Comparison of ENCODE assay signal across 10 cellular contexts in genomic region chr1:6419397-6419802, GRCh38. TPM values are rescaled to one million over a fixed set of nuclear protein-coding genes. Genes with fewer than 3 reads are reported as not detected.
A peak's percentile ranks its signal among the peaks of the same experiment; 100 is the strongest.
DNase-seq lines count a peak whose midpoint lies in the region; ATAC-seq, FAIRE-seq and TF ChIP-seq lines count a peak whose summit lies in the region.
"Had no signal": no experiment of that assay in that cellular context is flagged by ENCODE, and none has a peak within 500 bp of the region (broad histone marks: within the 10 kb centered on the region; RNA-seq: fewer than 3 reads in every experiment).

No MANE protein-coding gene starts in this region.

- no peaks in the 10 kb centered on the region for H3K36me3 ChIP-seq in CD8-positive, alpha-beta T cell (ENCODE audit: insufficient read depth, low read length)
- no peaks in the 10 kb centered on the region for H3K36me3 ChIP-seq in HEK293 (ENCODE audit: control insufficient read depth in 2 of 2, insufficient read depth in 1 of 2, low read length in 2 of 2)
- H3K36me3 ChIP-seq in endothelial cell of umbilical vein (ENCODE audit: control insufficient read depth in 2 of 2, extremely low read depth in 1 of 2, insufficient read depth in 2 of 2, low read length in 2 of 2) = no peaks in the 10 kb centered on the region
- H3K36me3 ChIP-seq in neuronal stem cell (replicated peaks in 1 of 2; ENCODE audit: control insufficient read depth in 2 of 2, insufficient read depth in 2 of 2, low read length in 2 of 2) = no peaks in the 10 kb centered on the region
- H3K36me3 ChIP-seq: SJSA1 had no signal

- H3K23ac ChIP-seq in neuronal stem cell (ENCODE audit: low read depth, low read length, poor library complexity) = peak overlapping the region; percentile 70

- H2BK12ac ChIP-seq in neuronal stem cell (ENCODE audit: low read length) = no peak overlapping the region

- H3K4me3 ChIP-seq in CD8-positive, alpha-beta T cell (ENCODE audit: low read depth, low read length) = no peak overlapping the region
- peak overlapping the region; percentile 38 for H3K4me3 ChIP-seq in HEK293 (ENCODE audit: low read depth, low read length)
- peak overlapping the region in 2 of 3 experiments; percentile 24 to 34 for H3K4me3 ChIP-seq in endothelial cell of umbilical vein (replicated peaks in 1 of 3; ENCODE audit: insufficient read depth in 1 of 3, low read depth in 1 of 3, low read length in 3 of 3)
- H3K4me3 ChIP-seq in neuronal stem cell (ENCODE audit: low read length in 2 of 2) = peak overlapping the region in 1 of 2 donors; percentile 69
- H3K4me3 ChIP-seq: SJSA1 had no signal

- dilution Hi-C loops in endothelial cell of umbilical vein (cut with MboI; ENCODE audit: extremely low pct_ligation_motif_present, low sequenced_read_pairs) = no loop called here

- H3K4me2 ChIP-seq in endothelial cell of umbilical vein (ENCODE audit: insufficient read depth, low read length) (peak overlapping the region; percentile 9), neuronal stem cell (ENCODE audit: insufficient read depth, low read length, poor library complexity, severe bottlenecking) (peak overlapping the region; percentile 82)
- H3K4me2 ChIP-seq: KMS-11 had no signal

- no peak overlapping the region for H4K8ac ChIP-seq in neuronal stem cell (ENCODE audit: low read depth, low read length)

- peak overlapping the region; percentile 78 for H2BK120ac ChIP-seq in neuronal stem cell (ENCODE audit: low read depth, low read length)

- H3K14ac ChIP-seq in neuronal stem cell (ENCODE audit: low read length) = no peak overlapping the region

- H3K27me3 ChIP-seq in CD8-positive, alpha-beta T cell (ENCODE audit: insufficient read depth, low read length) = peaks cover 78% of the 10 kb centered on the region
- H3K27me3 ChIP-seq in endothelial cell of umbilical vein (ENCODE audit: control insufficient read depth in 2 of 2, insufficient read depth in 2 of 2, low read length in 2 of 2) (peaks cover 4 to 8% of the 10 kb centered on the region in 2 experiments), neuronal stem cell (ENCODE audit: control insufficient read depth in 3 of 3, insufficient read depth in 3 of 3, low read depth in 1 of 3, low read length in 3 of 3) (peaks cover 41 to 92% (median 89%) of the 10 kb centered on the region in 3 experiments)
- H3K27me3 ChIP-seq in CD4-positive, alpha-beta T cell (ENCODE audit: control insufficient read depth, insufficient read depth, low read length) = peaks cover 94% of the 10 kb centered on the region

- peak overlapping the region; percentile 73 for H2BK15ac ChIP-seq in neuronal stem cell (ENCODE audit: low read length)

- no TSS peak for BruUV-seq in endothelial cell of umbilical vein (replicated peaks; lab: Mats Ljungman, UMichigan)

- H3K9me1 ChIP-seq in endothelial cell of umbilical vein (replicated peaks; ENCODE audit: control insufficient read depth, extremely low read depth, insufficient read depth, low read length) = no peaks in the 10 kb centered on the region

- H3K9me3 ChIP-seq in CD8-positive, alpha-beta T cell (ENCODE audit: low read length) = no peaks in the 10 kb centered on the region
- H3K9me3 ChIP-seq in HEK293 (ENCODE audit: control insufficient read depth, insufficient read depth, low read depth, low read length) (no peaks in the 10 kb centered on the region), endothelial cell of umbilical vein (replicated peaks; ENCODE audit: control insufficient read depth, insufficient read depth, low read length) (no peaks in the 10 kb centered on the region), neuronal stem cell (replicated peaks in 1 of 2; ENCODE audit: control insufficient read depth in 2 of 2, insufficient read depth in 1 of 2, low read depth in 1 of 2, low read length in 2 of 2) (peaks cover 0 to 2% of the 10 kb centered on the region in 2 donors)
- no peaks in the 10 kb centered on the region for H3K9me3 ChIP-seq in CD4-positive, alpha-beta T cell (ENCODE audit: control insufficient read depth, low read length)
- H3K9me3 ChIP-seq: SJSA1 had no signal

- H3K4me3 Mint-ChIP-seq in CD8-positive, alpha-beta T cell = peak overlapping the region; percentile 56
- H3K4me3 Mint-ChIP-seq in CD4-positive, alpha-beta T cell = no peak overlapping the region

- H3K36me3 Mint-ChIP-seq in CD8-positive, alpha-beta T cell = no peaks in the 10 kb centered on the region
- no peaks in the 10 kb centered on the region for H3K36me3 Mint-ChIP-seq in CD4-positive, alpha-beta T cell (ENCODE audit: low read depth)

- no peaks in the 10 kb centered on the region for H4K20me1 ChIP-seq in endothelial cell of umbilical vein (replicated peaks; ENCODE audit: control insufficient read depth, extremely low read depth, insufficient read depth, low read length)

- H2AK5ac ChIP-seq in neuronal stem cell (ENCODE audit: low read depth, low read length) = no peak overlapping the region

- FAIRE-seq in endothelial cell of umbilical vein (lab: Jason Lieb, UNC) (no peak), frontal cortex (lab: Jason Lieb, UNC) (no peak)

- peaks cover 65% of the 10 kb centered on the region for H3K27me3 Mint-ChIP-seq in CD8-positive, alpha-beta T cell (ENCODE audit: low read depth)
- peaks cover 74% of the 10 kb centered on the region for H3K27me3 Mint-ChIP-seq in CD4-positive, alpha-beta T cell

- H3K4me1 Mint-ChIP-seq in CD8-positive, alpha-beta T cell (ENCODE audit: low read depth) = peaks cover 12% of the 10 kb centered on the region
- H3K4me1 Mint-ChIP-seq in CD4-positive, alpha-beta T cell (ENCODE audit: low read depth) = peaks cover 15% of the 10 kb centered on the region

- H3K27ac ChIP-seq in CD8-positive, alpha-beta T cell (ENCODE audit: low read depth, low read length) = no peak overlapping the region
- H3K27ac ChIP-seq in HEK293 (ENCODE audit: extremely low read depth, low read depth, low read length) = no peak overlapping the region
- H3K27ac ChIP-seq in endothelial cell of umbilical vein (ENCODE audit: insufficient read depth, low read depth, low read length) = no peak overlapping the region
- no peak overlapping the region for H3K27ac ChIP-seq in neuronal stem cell (replicated peaks; ENCODE audit: low read length)
- no peak overlapping the region for H3K27ac ChIP-seq in CD4-positive, alpha-beta T cell (ENCODE audit: low read depth, low read length)
- H3K27ac ChIP-seq: KMS-11, SJSA1 had no signal

- ATAC-seq in CD8-positive, alpha-beta T cell = no peak
- no peak for ATAC-seq in CD4-positive, alpha-beta T cell (ENCODE audit: poor library complexity)

- no peak for DNase-seq in CD8-positive, alpha-beta T cell
- DNase-seq in endothelial cell of umbilical vein (ENCODE audit: low read depth, low spot score) = no peak
- no peak for DNase-seq in neuronal stem cell (ENCODE audit: low spot score)
- DNase-seq in frontal cortex (ENCODE audit: low spot score in 2 of 2) = no peak
- DNase-seq in CD4-positive, alpha-beta T cell = no peak
- no peak for DNase-seq in activated CD4-positive, CD25-positive, alpha-beta regulatory T cell (lab: John Stamatoyannopoulos, UW)
- no peak for DNase-seq in kidney tubule cell (ENCODE audit: low spot score)

- POLR2A ChIA-PET in CD8-positive, alpha-beta T cell (lab: Charles Lee) = interaction anchor here (0.7 to 1.8 kb wide), 2 partner anchors 25 to 34 kb away, joined by 3 to 4 read pairs; no protein-coding TSS in a partner anchor
- POLR2A ChIA-PET in HEK293 (lab: Yijun Ruan, JAX) (interaction anchor here (0.6 to 2.0 kb wide), 2 partner anchors 31 to 86 kb away, joined by 3 to 4 read pairs; no protein-coding TSS in a partner anchor), endothelial cell of umbilical vein (lab: Charles Lee) (no interaction called here)
- POLR2A ChIA-PET in CD4-positive, alpha-beta T cell (lab: Charles Lee) = interaction anchor here (1.4 to 1.7 kb wide), 2 partner anchors 20 to 41 kb away, joined by 3 to 5 read pairs; no protein-coding TSS in a partner anchor

- no peak for TF ChIP-seq CTCF in CD8-positive, alpha-beta T cell (IDR thresholded peaks at IDR 0.05)
- TF ChIP-seq CTCF in HEK293 (tag by site-specific recombination; IDR thresholded peaks at IDR 0.05) (no peak), endothelial cell of umbilical vein (IDR thresholded peaks at IDR 0.05; ENCODE audit: extremely low read depth in 1 of 2, insufficient read depth in 1 of 2, low read depth in 1 of 2, low read length in 2 of 2) (no peak)
- no peak for TF ChIP-seq CTCF in CD4-positive, alpha-beta T cell (IDR thresholded peaks at IDR 0.05)

- intact Hi-C loops in CD8-positive, alpha-beta T cell (cut with DNase I, micrococcal nuclease) = no loop called here
- intact Hi-C loops in endothelial cell of umbilical vein (cut with micrococcal nuclease) = no loop called here
- intact Hi-C loops in CD4-positive, alpha-beta T cell (cut with DNase I, micrococcal nuclease) = no loop called here

- H3K4me1 ChIP-seq in CD8-positive, alpha-beta T cell (ENCODE audit: insufficient read depth, low read length) = peaks cover 39% of the 10 kb centered on the region
- H3K4me1 ChIP-seq in HEK293 (ENCODE audit: control insufficient read depth, insufficient read depth, low read length) (no peaks in the 10 kb centered on the region; the same call in 1 of the 2 replicates), endothelial cell of umbilical vein (ENCODE audit: control insufficient read depth, extremely low read depth, insufficient read depth, low read length) (peaks cover 38% of the 10 kb centered on the region), neuronal stem cell (ENCODE audit: control insufficient read depth in 2 of 2, insufficient read depth in 1 of 2, low read depth in 1 of 2, low read length in 2 of 2) (peaks cover 4 to 10% of the 10 kb centered on the region in 2 donors)

- H3K79me1 ChIP-seq in neuronal stem cell (ENCODE audit: low read depth, low read length) = peaks cover 2% of the 10 kb centered on the region

- no peak overlapping the region for H3K27ac Mint-ChIP-seq in CD8-positive, alpha-beta T cell
- no peak overlapping the region for H3K27ac Mint-ChIP-seq in CD4-positive, alpha-beta T cell

- CTCF ChIA-PET in CD8-positive, alpha-beta T cell (lab: Charles Lee) = interaction anchor here (0.8 to 5.2 kb wide), 3 partner anchors 14 to 71 kb away, joined by 3 to 45 read pairs (median 4); no protein-coding TSS in a partner anchor
- CTCF ChIA-PET in HEK293 (lab: Yijun Ruan, JAX) (interaction anchor here (0.8 to 6.5 kb wide), 5 partner anchors 9 to 227 kb away, joined by 3 to 117 read pairs (median 4); no protein-coding TSS in a partner anchor), endothelial cell of umbilical vein (lab: Charles Lee) (interaction anchor here (0.9 to 11.1 kb wide), 8 partner anchors 10 to 62 kb away, joined by 3 to 202 read pairs (median 4); no protein-coding TSS in a partner anchor)
- CTCF ChIA-PET in CD4-positive, alpha-beta T cell (lab: Charles Lee) = interaction anchor here (7.1 kb wide), 1 partner anchor 20 kb away, joined by 77 read pairs; no protein-coding TSS in a partner anchor

- no peaks in the 10 kb centered on the region for H3K9me3 Mint-ChIP-seq in CD8-positive, alpha-beta T cell
- H3K9me3 Mint-ChIP-seq in CD4-positive, alpha-beta T cell = no peaks in the 10 kb centered on the region

- H3K9ac ChIP-seq in endothelial cell of umbilical vein (replicated peaks; ENCODE audit: extremely low read depth, insufficient read depth, low read length) = no peak overlapping the region
- no peak overlapping the region for H3K9ac ChIP-seq in neuronal stem cell (ENCODE audit: low read depth, low read length, poor library complexity)
- H3K9ac ChIP-seq: KMS-11 had no signal

- H3K18ac ChIP-seq in neuronal stem cell (ENCODE audit: low read length) = peak overlapping the region; percentile 91

- no peaks in the 10 kb centered on the region for H3K79me2 ChIP-seq in endothelial cell of umbilical vein (ENCODE audit: control insufficient read depth, insufficient read depth, low read length)

- H2AFZ ChIP-seq in endothelial cell of umbilical vein (ENCODE audit: low read depth, low read length) (peak overlapping the region; percentile 30), neuronal stem cell (ENCODE audit: low read length) (peak overlapping the region; percentile 73)

- WGBS in neuronal stem cell (ENCODE audit: extremely low coverage in 2 of 2, insufficient read length in 2 of 2, insufficient replicate concordance in 1 of 2), 2 donors = no CpG with 5 or more reads among the region's 48 CpGs

- no peak overlapping the region for H2BK5ac ChIP-seq in neuronal stem cell (ENCODE audit: low read length)

- no peak overlapping the region for H4K91ac ChIP-seq in neuronal stem cell (ENCODE audit: low read depth, low read length, poor library complexity)

- TF ChIP-seq POLR2A in endothelial cell of umbilical vein (IDR thresholded peaks at IDR 0.05; ENCODE audit: low read depth, low read length) = no peak

- no peak overlapping the region for H3K4ac ChIP-seq in neuronal stem cell (ENCODE audit: low read length)

RNA-seq across cellular contexts. Expression of gene HES2, which starts 0.3 kb away (rescaled TPM):
- not detected for total RNA-seq in CD8-positive, alpha-beta T cell
- total RNA-seq in endothelial cell of umbilical vein (9.4 and 13.3 TPM in 2 replicates), frontal cortex (not detected)
- polyA plus RNA-seq in endothelial cell of umbilical vein = 3.6 and 3.7 TPM in 2 replicates
- polyA plus RNA-seq in endothelial cell of umbilical vein (2011; cell fraction: cytosol; rRNA removed) = 2.7 and 2.9 TPM in 2 replicates
- 2.1 and 3.5 TPM in 2 replicates for polyA plus RNA-seq in endothelial cell of umbilical vein (2011; cell fraction: nucleus; rRNA removed)
- 4.7 and 12.3 TPM in 2 replicates for polyA plus RNA-seq in endothelial cell of umbilical vein (2012)
- 2.0 and 2.4 TPM in 2 replicates for polyA minus RNA-seq in endothelial cell of umbilical vein
- 6.2 TPM for polyA minus RNA-seq in endothelial cell of umbilical vein (2011; cell fraction: cytosol; rRNA and poly(A)+ RNA removed)
- polyA minus RNA-seq in endothelial cell of umbilical vein (2011; cell fraction: nucleus; rRNA and poly(A)+ RNA removed) = 1.4 and 1.5 TPM in 2 replicates
- polyA plus RNA-seq in neuronal stem cell (2013, experiment 1 of 2) = 0.26 TPM
- polyA plus RNA-seq in neuronal stem cell (2013, experiment 2 of 2) = 0.22 TPM
- total RNA-seq in CD4-positive, alpha-beta T cell = not detected
- total RNA-seq: SJSA1 had no signal

RNA-seq across cellular contexts. Expression of gene ESPN, which starts 5.2 kb away (rescaled TPM):
- 1 to 10 TPM; 2.7 to 5.5 TPM for total RNA-seq in CD8-positive, alpha-beta T cell
- total RNA-seq in endothelial cell of umbilical vein = 0.71 and 2.2 TPM in 2 replicates
- 0.46 and 0.54 TPM in 2 replicates for polyA plus RNA-seq in endothelial cell of umbilical vein
- 0.07 and 0.17 TPM in 2 replicates for polyA plus RNA-seq in endothelial cell of umbilical vein (2011; cell fraction: cytosol; rRNA removed)
- 0.76 and 0.80 TPM in 2 replicates for polyA plus RNA-seq in endothelial cell of umbilical vein (2011; cell fraction: nucleus; rRNA removed)
- 0.71 and 0.75 TPM in 2 replicates for polyA plus RNA-seq in endothelial cell of umbilical vein (2012)
- polyA minus RNA-seq in endothelial cell of umbilical vein = 0.13 TPM in 1 of 2 replicates, not detected in the other
- polyA minus RNA-seq in endothelial cell of umbilical vein (2011; cell fraction: cytosol; rRNA and poly(A)+ RNA removed) = 4.0 TPM
- polyA minus RNA-seq in endothelial cell of umbilical vein (2011; cell fraction: nucleus; rRNA and poly(A)+ RNA removed) = 0.34 TPM in 1 of 2 replicates, not detected in the other
- polyA plus RNA-seq in neuronal stem cell (2013, experiment 1 of 2) = 3.5 TPM
- polyA plus RNA-seq in neuronal stem cell (2013, experiment 2 of 2) = 3.6 TPM
- not detected for total RNA-seq in frontal cortex
- 1 to 10 TPM; 2.0 to 3.9 TPM for total RNA-seq in CD4-positive, alpha-beta T cell
- total RNA-seq: SJSA1 had no signal

RNA-seq across cellular contexts. Expression of gene ACOT7, which starts 25.8 kb away (rescaled TPM):
- 1 to 10 TPM; 2.8 to 3.1 TPM for total RNA-seq in CD8-positive, alpha-beta T cell
- total RNA-seq in endothelial cell of umbilical vein = 69.4 and 76.5 TPM in 2 replicates
- 104 and 105 TPM in 2 replicates for polyA plus RNA-seq in endothelial cell of umbilical vein
- 84.5 and 86.8 TPM in 2 replicates for polyA plus RNA-seq in endothelial cell of umbilical vein (2011; cell fraction: cytosol; rRNA removed)
- 48.1 and 56.4 TPM in 2 replicates for polyA plus RNA-seq in endothelial cell of umbilical vein (2011; cell fraction: nucleus; rRNA removed)
- polyA plus RNA-seq in endothelial cell of umbilical vein (2012) = 76.1 and 79.8 TPM in 2 replicates
- polyA minus RNA-seq in endothelial cell of umbilical vein = 42.4 and 44.3 TPM in 2 replicates
- 29.4 TPM for polyA minus RNA-seq in endothelial cell of umbilical vein (2011; cell fraction: cytosol; rRNA and poly(A)+ RNA removed)
- polyA minus RNA-seq in endothelial cell of umbilical vein (2011; cell fraction: nucleus; rRNA and poly(A)+ RNA removed) = 10.6 and 13.3 TPM in 2 replicates
- polyA plus RNA-seq in neuronal stem cell (2013, experiment 1 of 2) = 83.2 TPM
- 81.2 TPM for polyA plus RNA-seq in neuronal stem cell (2013, experiment 2 of 2)
- total RNA-seq in frontal cortex = 40.8 TPM
- total RNA-seq in CD4-positive, alpha-beta T cell = 1 to 10 TPM; 5.3 to 5.4 TPM

RNA-seq across cellular contexts. Expression of gene TNFRSF25, which starts 46.6 kb away (rescaled TPM):
- 100 to 1,000 TPM; 178 to 185 TPM for total RNA-seq in CD8-positive, alpha-beta T cell
- total RNA-seq in endothelial cell of umbilical vein (33.9 and 48.7 TPM in 2 replicates), frontal cortex (9.0 TPM)
- 38.8 and 52.9 TPM in 2 replicates for polyA plus RNA-seq in endothelial cell of umbilical vein
- 8.5 and 11.8 TPM in 2 replicates for polyA plus RNA-seq in endothelial cell of umbilical vein (2011; cell fraction: cytosol; rRNA removed)
- polyA plus RNA-seq in endothelial cell of umbilical vein (2011; cell fraction: nucleus; rRNA removed) = 247 and 252 TPM in 2 replicates
- 18.0 and 27.4 TPM in 2 replicates for polyA plus RNA-seq in endothelial cell of umbilical vein (2012)
- polyA minus RNA-seq in endothelial cell of umbilical vein = 11.2 and 23.6 TPM in 2 replicates
- polyA minus RNA-seq in endothelial cell of umbilical vein (2011; cell fraction: cytosol; rRNA and poly(A)+ RNA removed) = not detected
- 31.3 and 39.8 TPM in 2 replicates for polyA minus RNA-seq in endothelial cell of umbilical vein (2011; cell fraction: nucleus; rRNA and poly(A)+ RNA removed)
- 14.5 TPM for polyA plus RNA-seq in neuronal stem cell (2013, experiment 1 of 2)
- 14.1 TPM for polyA plus RNA-seq in neuronal stem cell (2013, experiment 2 of 2)
- total RNA-seq in CD4-positive, alpha-beta T cell = 100 to 1,000 TPM; 220 to 225 TPM

Comparison
In these comparisons a context has a peak if more than half of its experiments do, and no peak if none do; other contexts are left out.
1. RNA of gene HES2, which starts 0.3 kb away (total RNA-seq): 9.4 to 13.3 TPM in endothelial cell of umbilical vein; not detected in CD8-positive, alpha-beta T cell, not detected in frontal cortex (single experiment) and not detected in CD4-positive, alpha-beta T cell; every median in the first group is over 10 times any median in the second.